In the genomic region with DNA sequence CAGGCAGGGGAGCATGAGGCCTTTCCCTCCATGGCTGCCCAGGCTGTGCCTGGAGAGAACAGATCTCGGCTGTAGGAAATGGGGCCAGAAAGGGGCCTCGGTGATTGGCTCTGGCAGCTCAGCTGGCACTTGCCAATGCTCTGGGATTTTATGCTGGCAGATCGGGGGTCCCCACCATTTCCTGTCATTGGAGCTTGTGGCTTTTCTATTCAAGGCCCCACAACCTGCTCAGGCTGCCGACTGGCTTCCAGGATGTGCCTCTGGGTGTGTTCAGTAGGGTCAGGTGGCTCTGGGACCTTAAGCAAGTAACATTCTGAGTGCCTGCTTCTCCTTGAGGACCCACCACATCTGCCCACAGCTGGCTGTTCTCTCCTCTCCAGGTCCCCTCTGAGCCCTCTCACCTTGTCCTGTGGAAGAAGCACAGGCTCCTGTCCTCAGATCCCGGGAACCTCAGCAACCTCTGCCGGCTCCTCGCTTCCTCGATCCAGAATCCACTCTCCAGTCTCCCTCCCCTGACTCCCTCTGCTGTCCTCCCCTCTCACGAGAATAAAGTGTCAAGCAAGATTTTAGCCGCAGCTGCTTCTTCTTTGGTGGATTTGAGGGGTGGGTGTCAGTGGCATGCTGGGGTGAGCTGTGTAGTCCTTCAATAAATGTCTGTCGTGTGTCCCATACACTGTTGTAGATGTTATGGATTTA, we compare ENCODE assay signal across 1 cellular context.
TF ChIP-seq lines count a peak whose summit lies in the region.

No MANE protein-coding gene starts in this region.

TF ChIP-seq in H1, 55 proteins besides CTCF, POLR2A, EP300 and RAD21:
- no peak for TF ChIP-seq CREB1 (IDR thresholded peaks at IDR 0.05)
- TF ChIP-seq BACH1 (IDR thresholded peaks at IDR 0.05; ENCODE audit: low read length) = no peak
- TF ChIP-seq NRF1 (IDR thresholded peaks at IDR 0.05; ENCODE audit: low read depth, low read length) = no peak
- TF ChIP-seq RBBP5 (IDR thresholded peaks at IDR 0.05; ENCODE audit: borderline replicate concordance, low read depth, low read length) = no peak
- no peak for TF ChIP-seq ZNF274 (IDR thresholded peaks at IDR 0.05; ENCODE audit: borderline replicate concordance, extremely low read depth, low read length)
